In the genomic region with DNA sequence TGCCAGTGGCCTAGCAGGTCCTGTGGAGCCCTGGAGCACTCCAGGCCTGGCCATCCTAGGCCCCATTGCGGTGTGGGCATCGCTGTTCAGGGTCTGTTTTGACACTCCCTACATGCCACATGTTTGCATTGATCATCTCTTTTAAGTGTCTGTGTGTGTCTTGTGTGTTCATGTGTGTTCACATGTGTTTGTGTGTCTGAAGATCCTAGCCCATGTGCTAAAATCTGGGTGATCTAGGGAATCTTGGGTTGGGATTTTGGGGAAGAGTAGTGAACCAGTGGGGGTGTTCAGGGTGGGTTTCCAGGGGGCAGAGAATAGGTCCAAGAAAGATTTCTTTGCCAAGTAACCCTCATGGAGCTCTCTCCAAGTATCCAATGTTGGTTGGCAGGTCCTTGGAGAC, we compare ENCODE assay signal across 31 cellular contexts. TPM values are rescaled to one million over a fixed set of nuclear protein-coding genes. Genes with fewer than 3 reads are reported as not detected.
"Had no signal": no experiment of that assay in that cellular context is flagged by ENCODE, and none has a peak within 500 bp of the region (broad histone marks: within the 10 kb centered on the region; RNA-seq: fewer than 3 reads in every experiment).

No MANE protein-coding gene starts in this region.

- H3K27ac ChIP-seq: colonic mucosa, coronary artery, epithelial cell of prostate, esophagus muscularis mucosa, esophagus squamous epithelium, foreskin keratinocyte, gastrocnemius medialis, gastroesophageal sphincter, heart left ventricle, heart right ventricle had no signal

- DNase-seq: colonic mucosa; cortex of kidney; dermis blood vessel endothelial cell; dorsolateral prefrontal cortex; effector CD4-positive, alpha-beta T cell; effector CD8-positive, alpha-beta T cell; effector memory CD4-positive, alpha-beta T cell; effector memory CD8-positive, alpha-beta T cell; endodermal cell; erythroblast; esophagus squamous epithelium; foreskin fibroblast; foreskin keratinocyte; foreskin melanocyte; gastrocnemius medialis; glutamatergic neuron; head of caudate nucleus; heart left ventricle; heart right ventricle had no signal

- H3K36me3 ChIP-seq: colonic mucosa, esophagus muscularis mucosa, esophagus squamous epithelium, gastrocnemius medialis, gastroesophageal sphincter, heart left ventricle, heart right ventricle had no signal

- H3K9me3 ChIP-seq: colonic mucosa, esophagus muscularis mucosa, esophagus squamous epithelium, gastrocnemius medialis, gastroesophageal sphincter, heart left ventricle, heart right ventricle had no signal

- H3K27me3 ChIP-seq: colonic mucosa, dorsolateral prefrontal cortex, gastrocnemius medialis had no signal

- H3K4me1 ChIP-seq: colonic mucosa, esophagus muscularis mucosa, esophagus squamous epithelium, foreskin keratinocyte, gastrocnemius medialis, gastroesophageal sphincter, heart left ventricle, heart right ventricle had no signal

- FAIRE-seq: colon, endometrium, endothelial cell of umbilical vein, frontal cortex had no signal

- H3K4me3 ChIP-seq: colonic mucosa, coronary artery, dorsolateral prefrontal cortex, esophagus muscularis mucosa, esophagus squamous epithelium, gastrocnemius medialis, gastroesophageal sphincter, heart left ventricle, heart right ventricle had no signal

- ATAC-seq: effector memory CD8-positive, alpha-beta T cell; foreskin keratinocyte; gastrocnemius medialis; gastroesophageal sphincter; heart left ventricle; heart right ventricle had no signal

RNA-seq across cellular contexts. Expression of gene PSD2, which starts 8.4 kb away (rescaled TPM):
- total RNA-seq: dermis microvascular lymphatic vessel endothelial cell, endothelial cell of umbilical vein, epithelial cell of proximal tubule, esophagus squamous epithelium, fibroblast of villous mesenchyme, foreskin keratinocyte, glomerular endothelial cell had no signal
- polyA plus RNA-seq: endothelial cell of umbilical vein, foreskin keratinocyte had no signal
